In the genomic region with DNA sequence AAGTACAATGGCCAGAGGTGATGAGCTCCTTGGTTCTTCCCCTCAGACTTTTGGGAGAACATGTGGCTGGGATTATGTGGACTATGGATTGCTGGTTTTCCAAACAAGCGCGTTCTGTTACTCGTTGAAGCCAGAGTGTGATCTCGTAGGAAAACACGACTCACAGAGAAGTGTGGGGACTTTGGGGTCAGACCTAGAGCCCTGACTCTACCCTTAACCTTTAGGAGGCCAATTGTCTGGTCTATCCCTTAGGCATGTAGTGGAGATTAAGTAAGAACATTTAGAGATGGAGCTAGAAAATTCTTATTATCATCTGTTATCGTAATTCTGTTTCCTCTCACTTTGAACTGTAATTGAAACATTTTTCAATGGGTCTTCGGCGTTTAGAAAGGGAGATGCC, we compare ENCODE assay signal across 26 cellular contexts. TPM values are rescaled to one million over a fixed set of nuclear protein-coding genes. Genes with fewer than 3 reads are reported as not detected.
DNase-seq lines count a peak whose midpoint lies in the region; ATAC-seq and TF ChIP-seq lines count a peak whose summit lies in the region.
"Had no signal": no experiment of that assay in that cellular context is flagged by ENCODE, and none has a peak within 500 bp of the region (broad histone marks: within the 10 kb centered on the region; RNA-seq: fewer than 3 reads in every experiment).

No MANE protein-coding gene starts in this region.

- WGBS in lower leg skin, 2 donors: 88 to 89% methylated on average over 8 of the region's 8 CpGs

- peaks cover 72% of the 10 kb centered on the region for H3K4me1 Mint-ChIP-seq in activated T-helper 1 cell treated with anti-CD3 and anti-CD28 coated beads, Interleukin-12 subunit alpha, Interleukin-12 subunit beta, Interleukin-2, Interleukin-4 antibody, amounts not matched to agents 30 ng/mL and 10 ng/mL and 1 ng/mL, durations not matched to agents 14 hours and 24 hours and 36 hours (ENCODE audit: low read depth)
- H3K4me1 Mint-ChIP-seq in naive thymus-derived CD4-positive, alpha-beta T cell: peaks cover 12 to 59% (median 48%) of the 10 kb centered on the region in 7 donors

- H2AFZ ChIP-seq in DND-41 (ENCODE audit: low read depth, low read length) (no peak overlapping the region), Karpas-422 (ENCODE audit: low read length) (no peak overlapping the region)

- intact Hi-C loops in activated T-helper 1 cell treated with anti-CD3 and anti-CD28 coated beads, Interleukin-12 subunit alpha, Interleukin-12 subunit beta, Interleukin-2, Interleukin-4 antibody, amounts not matched to agents 30 ng/mL and 10 ng/mL and 1 ng/mL, durations not matched to agents 14 hours and 24 hours and 36 hours (cut with micrococcal nuclease): no loop called here
- intact Hi-C loops in naive thymus-derived CD4-positive, alpha-beta T cell (cut with micrococcal nuclease): loop anchor here in 1 of 2 donors (5.0 kb wide), 1 partner anchor 39 kb away; no protein-coding TSS in a partner anchor
- intact Hi-C loops in lower leg skin (cut with DNase I; ENCODE audit: low total_unique reads): no loop called here

- H3K9me2 ChIP-seq in Karpas-422 (replicated peaks; ENCODE audit: insufficient read depth, low read length): no peaks in the 10 kb centered on the region

- no peak for ATAC-seq in DND-41 (ENCODE audit: insufficient read depth, low read depth)
- no peak for ATAC-seq in naive thymus-derived CD4-positive, alpha-beta T cell
- ATAC-seq: activated CD8-positive, alpha-beta memory T cell treated with anti-CD3 and anti-CD28 coated beads, Interleukin-2, amount 10 ng/mL, durations not matched to agents 7 days and 5 days; HCT116; heart right ventricle; left ventricle myocardium superior; sciatic nerve had no signal

- H3K4me1 ChIP-seq in DND-41 (ENCODE audit: insufficient read depth, low read length) (peaks cover 8% of the 10 kb centered on the region; the same call in 1 of the 2 replicates), Karpas-422 (ENCODE audit: low read length) (peaks cover 99% of the 10 kb centered on the region)
- peaks cover 0 to 17% of the 10 kb centered on the region in 2 donors for H3K4me1 ChIP-seq in naive thymus-derived CD4-positive, alpha-beta T cell (ENCODE audit: control insufficient read depth in 2 of 2, insufficient read depth in 2 of 2, low read length in 2 of 2)

- POLR2A ChIA-PET in naive thymus-derived CD4-positive, alpha-beta T cell (lab: Charles Lee): no interaction called here

- peaks cover 89% of the 10 kb centered on the region for H3K36me3 Mint-ChIP-seq in activated T-helper 1 cell treated with anti-CD3 and anti-CD28 coated beads, Interleukin-12 subunit alpha, Interleukin-12 subunit beta, Interleukin-2, Interleukin-4 antibody, amounts not matched to agents 30 ng/mL and 10 ng/mL and 1 ng/mL, durations not matched to agents 14 hours and 24 hours and 36 hours (ENCODE audit: low read depth)
- H3K36me3 Mint-ChIP-seq in naive thymus-derived CD4-positive, alpha-beta T cell: peaks cover 9 to 65% (median 16%) of the 10 kb centered on the region in 5 donors

- H3K9ac ChIP-seq in DND-41 (ENCODE audit: low read depth, low read length) (no peak overlapping the region), Karpas-422 (ENCODE audit: low read length) (peak overlapping the region; percentile 43; the same call in 1 of the 2 replicates)

- CTCF ChIA-PET in naive thymus-derived CD4-positive, alpha-beta T cell (lab: Charles Lee): no interaction called here

- no peaks in the 10 kb centered on the region for H3K9me3 Mint-ChIP-seq in activated T-helper 1 cell treated with anti-CD3 and anti-CD28 coated beads, Interleukin-12 subunit alpha, Interleukin-12 subunit beta, Interleukin-2, Interleukin-4 antibody, amounts not matched to agents 30 ng/mL and 10 ng/mL and 1 ng/mL, durations not matched to agents 14 hours and 24 hours and 36 hours
- H3K9me3 Mint-ChIP-seq in naive thymus-derived CD4-positive, alpha-beta T cell: no peaks in the 10 kb centered on the region
- H3K9me3 Mint-ChIP-seq: activated naive CD4-positive, alpha-beta T cell treated with anti-CD3 and anti-CD28 coated beads for 36 hours; mesothelial cell of epicardium had no signal

- H3K4me2 ChIP-seq in DND-41 (ENCODE audit: insufficient read depth, low read length) (no peak overlapping the region), Karpas-422 (ENCODE audit: low read depth, low read length, poor library complexity, severe bottlenecking) (peak overlapping the region; percentile 59)

- no peak for DNase-seq in DND-41
- DNase-seq in Karpas-422: no peak
- DNase-seq in activated T-helper 1 cell treated with anti-CD3 and anti-CD28 coated beads, Interleukin-12 subunit alpha, Interleukin-12 subunit beta, Interleukin-2, Interleukin-4 antibody, amounts not matched to agents 30 ng/mL and 10 ng/mL and 1 ng/mL, durations not matched to agents 14 hours and 24 hours and 36 hours (ENCODE audit: low spot score): no peak
- no peak for DNase-seq in naive thymus-derived CD4-positive, alpha-beta T cell
- no peak for DNase-seq in RKO (ENCODE audit: low spot score)
- no peak for DNase-seq in lower leg skin (ENCODE audit: low spot score in 2 of 2)
- no peak for DNase-seq in HuH-7.5 (ENCODE audit: low spot score)
- DNase-seq: activated CD4-positive, alpha-beta T cell treated with anti-CD3 and anti-CD28 coated beads, Interleukin-2, amount 50 U/mL, for 1 hour; activated naive CD4-positive, alpha-beta T cell treated with anti-CD3 and anti-CD28 coated beads for 36 hours; activated T-cell treated with anti-CD3 and anti-CD28 coated beads, Interleukin-2, amount 50 U/mL, for 48 hours; C1 segment of cervical spinal cord; dorsolateral prefrontal cortex; heart right ventricle; left ventricle myocardium superior; NCI-H2171; SJCRH30; stimulated activated CD8-positive, alpha-beta memory T cell treated with anti-CD3 and anti-CD28 coated beads, Interleukin-4, amount 100 ng/mL, for 48 hours; T1000; trophoblast cell had no signal

- peaks cover 86% of the 10 kb centered on the region for H3K79me2 ChIP-seq in DND-41 (ENCODE audit: insufficient read depth, low read length)
- peaks cover 86% of the 10 kb centered on the region for H3K79me2 ChIP-seq in Karpas-422 (ENCODE audit: low read length)

- no peak for TF ChIP-seq CTCF in DND-41 (IDR thresholded peaks at IDR 0.05; ENCODE audit: borderline replicate concordance, extremely low read depth, low read length, poor library complexity, severe bottlenecking)
- no peak for TF ChIP-seq CTCF in lower leg skin (IDR thresholded peaks at IDR 0.05)

- H3K27ac ChIP-seq in DND-41 (ENCODE audit: low read length): peak overlapping the region; percentile 34; the same call in 1 of the 2 replicates
- peak overlapping the region; percentile 95 for H3K27ac ChIP-seq in Karpas-422 (ENCODE audit: low read length)
- peak overlapping the region; percentile 23 for H3K27ac ChIP-seq in naive thymus-derived CD4-positive, alpha-beta T cell (ENCODE audit: low read depth, low read length)
- H3K27ac ChIP-seq: breast epithelium, heart right ventricle, prostate gland, SJCRH30 had no signal

- TF ChIP-seq POLR2A in lower leg skin (IDR thresholded peaks at IDR 0.05): no peak

- peak overlapping the region; percentile 30 for H3K4me3 Mint-ChIP-seq in activated T-helper 1 cell treated with anti-CD3 and anti-CD28 coated beads, Interleukin-12 subunit alpha, Interleukin-12 subunit beta, Interleukin-2, Interleukin-4 antibody, amounts not matched to agents 30 ng/mL and 10 ng/mL and 1 ng/mL, durations not matched to agents 14 hours and 24 hours and 36 hours
- H3K4me3 Mint-ChIP-seq in naive thymus-derived CD4-positive, alpha-beta T cell: peak overlapping the region in 4 of 10 donors; percentile 27 to 54 (median 42)
- H3K4me3 Mint-ChIP-seq: activated CD8-positive, alpha-beta memory T cell treated with anti-CD3 and anti-CD28 coated beads, Interleukin-2, amount 10 ng/mL, durations not matched to agents 7 days and 5 days; activated naive CD4-positive, alpha-beta T cell treated with anti-CD3 and anti-CD28 coated beads for 36 hours; mesothelial cell of epicardium had no signal

- H4K20me1 ChIP-seq in DND-41 (ENCODE audit: insufficient read depth, low read length) (peaks cover 53% of the 10 kb centered on the region), Karpas-422 (ENCODE audit: insufficient read depth, low read depth, low read length) (peaks cover 89% of the 10 kb centered on the region)

- no peak overlapping the region for H3K4me3 ChIP-seq in DND-41 (ENCODE audit: low read depth in 1 of 2, low read length in 2 of 2)
- peak overlapping the region; percentile 20; the same call in 1 of the 2 replicates for H3K4me3 ChIP-seq in Karpas-422 (ENCODE audit: low read length)
- no peak overlapping the region for H3K4me3 ChIP-seq in naive thymus-derived CD4-positive, alpha-beta T cell (ENCODE audit: low read length)
- no peak overlapping the region for H3K4me3 ChIP-seq in lower leg skin (ENCODE audit: low read depth, poor library complexity, severe bottlenecking)
- H3K4me3 ChIP-seq: breast epithelium, dorsolateral prefrontal cortex, heart right ventricle, Peyer's patch, prostate gland, SJCRH30 had no signal

- H3K27me3 Mint-ChIP-seq in activated T-helper 1 cell treated with anti-CD3 and anti-CD28 coated beads, Interleukin-12 subunit alpha, Interleukin-12 subunit beta, Interleukin-2, Interleukin-4 antibody, amounts not matched to agents 30 ng/mL and 10 ng/mL and 1 ng/mL, durations not matched to agents 14 hours and 24 hours and 36 hours (ENCODE audit: insufficient read depth): peaks cover 3% of the 10 kb centered on the region
- H3K27me3 Mint-ChIP-seq in naive thymus-derived CD4-positive, alpha-beta T cell: peaks cover 0 to 9% (median 0%) of the 10 kb centered on the region in 5 donors

- peak overlapping the region; percentile 76 for H3K27ac Mint-ChIP-seq in activated T-helper 1 cell treated with anti-CD3 and anti-CD28 coated beads, Interleukin-12 subunit alpha, Interleukin-12 subunit beta, Interleukin-2, Interleukin-4 antibody, amounts not matched to agents 30 ng/mL and 10 ng/mL and 1 ng/mL, durations not matched to agents 14 hours and 24 hours and 36 hours
- peak overlapping the region in 8 of 9 donors; percentile 16 to 94 (median 76) for H3K27ac Mint-ChIP-seq in naive thymus-derived CD4-positive, alpha-beta T cell
- H3K27ac Mint-ChIP-seq: activated CD8-positive, alpha-beta memory T cell treated with anti-CD3 and anti-CD28 coated beads, Interleukin-2, amount 10 ng/mL, durations not matched to agents 7 days and 5 days; activated naive CD4-positive, alpha-beta T cell treated with anti-CD3 and anti-CD28 coated beads for 36 hours had no signal

- H3K9me3 ChIP-seq in DND-41 (ENCODE audit: insufficient read depth, low read length, severe bottlenecking): no peaks in the 10 kb centered on the region
- H3K9me3 ChIP-seq in Karpas-422 (ENCODE audit: low read length): no peaks in the 10 kb centered on the region
- H3K9me3 ChIP-seq in naive thymus-derived CD4-positive, alpha-beta T cell (ENCODE audit: control insufficient read depth in 2 of 3, low read length in 3 of 3): no peaks in the 10 kb centered on the region
- H3K9me3 ChIP-seq: breast epithelium, heart right ventricle, Peyer's patch, prostate gland, SJCRH30 had no signal

- peaks cover 93% of the 10 kb centered on the region for H3K36me3 ChIP-seq in DND-41 (ENCODE audit: insufficient read depth, low read length)
- peaks cover 57% of the 10 kb centered on the region for H3K36me3 ChIP-seq in Karpas-422 (ENCODE audit: insufficient read depth, low read length)
- peaks cover 0 to 12% (median 4%) of the 10 kb centered on the region in 3 experiments for H3K36me3 ChIP-seq in naive thymus-derived CD4-positive, alpha-beta T cell (ENCODE audit: control insufficient read depth in 2 of 3, insufficient read depth in 3 of 3, low read length in 3 of 3)
- H3K36me3 ChIP-seq: breast epithelium, prostate gland had no signal

- H3K27me3 ChIP-seq in DND-41 (ENCODE audit: insufficient read depth, low read length, poor library complexity): no peaks in the 10 kb centered on the region
- no peaks in the 10 kb centered on the region for H3K27me3 ChIP-seq in Karpas-422 (ENCODE audit: low read length)
- H3K27me3 ChIP-seq in naive thymus-derived CD4-positive, alpha-beta T cell (ENCODE audit: control insufficient read depth in 2 of 2, insufficient read depth in 2 of 2, low read length in 2 of 2): no peaks in the 10 kb centered on the region
- H3K27me3 ChIP-seq: breast epithelium, dorsolateral prefrontal cortex, heart right ventricle, Peyer's patch, SJCRH30 had no signal

RNA-seq across cellular contexts. Expression of a gene that starts 35.8 kb away (rescaled TPM):
- total RNA-seq in Karpas-422 (2014; rRNA removed; shearing (Covaris generic); ENCODE audit: low replicate concordance): 29.7 and 51.9 TPM in 2 replicates
- total RNA-seq in activated T-helper 1 cell treated with anti-CD3 and anti-CD28 coated beads, Interleukin-12 subunit alpha, Interleukin-12 subunit beta, Interleukin-2, Interleukin-4 antibody, amounts not matched to agents 30 ng/mL and 10 ng/mL and 1 ng/mL, durations not matched to agents 14 hours and 24 hours and 36 hours: 335 and 347 TPM in 2 replicates
- total RNA-seq in naive thymus-derived CD4-positive, alpha-beta T cell: 10 to 100 TPM; 33.1 to 67.6 (median 39.0) TPM
- 10 to 100 TPM; 12.3 to 13.7 TPM for polyA plus RNA-seq in naive thymus-derived CD4-positive, alpha-beta T cell
- total RNA-seq in lower leg skin: 10 to 100 TPM in 3 of 4 donors, 1 to 10 TPM in 1; 5.4 to 17.2 (median 13.2) TPM

Comparison
In these comparisons a context has a peak if more than half of its experiments do, and no peak if none do; other contexts are left out.
1. H3K27ac ChIP-seq: peak in every context shown above with its lines; median percentile 95 in Karpas-422; 34 in DND-41; 23 in naive thymus-derived CD4-positive, alpha-beta T cell.